In the genomic region with DNA sequence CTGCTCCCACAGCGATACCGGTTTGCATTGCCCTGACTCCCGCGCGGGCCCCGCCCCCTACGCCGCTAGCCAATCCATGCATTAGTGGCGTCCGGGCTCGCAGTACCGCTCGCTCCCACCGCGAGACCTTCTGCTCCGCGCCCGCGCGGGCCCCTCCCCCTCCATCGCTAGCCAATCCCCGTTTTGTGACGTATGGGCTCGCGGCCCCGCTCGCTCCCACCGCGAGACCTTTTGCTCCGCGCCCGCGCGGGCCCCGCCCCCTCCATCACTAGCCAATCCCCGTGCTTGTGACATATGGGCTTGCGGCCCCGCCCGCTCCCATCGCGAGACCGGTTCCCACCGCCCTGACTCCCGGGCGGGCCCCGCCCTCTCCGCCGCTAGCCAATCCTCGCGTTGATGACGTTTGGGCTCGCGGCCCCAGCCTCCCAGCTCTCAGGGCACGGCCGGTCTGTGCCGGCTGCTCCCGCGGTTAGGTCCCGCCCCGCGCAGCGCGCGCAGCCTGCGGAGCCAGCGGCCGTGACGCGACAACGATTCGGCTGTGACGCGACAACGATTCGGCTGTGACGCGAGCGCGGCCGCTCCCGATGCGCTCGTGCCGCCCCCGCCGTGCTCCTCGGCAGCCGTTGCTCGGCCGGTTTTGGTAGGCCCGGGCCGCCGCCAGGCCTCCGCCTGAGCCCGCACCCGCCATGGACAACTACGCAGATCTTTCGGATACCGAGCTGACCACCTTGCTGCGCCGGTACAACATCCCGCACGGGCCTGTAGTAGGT, we compare ENCODE assay signal across 8 cellular contexts. TPM values are rescaled to one million over a fixed set of nuclear protein-coding genes. Genes with fewer than 3 reads are reported as not detected.
A peak's percentile ranks its signal among the peaks of the same experiment; 100 is the strongest.
DNase-seq lines count a peak whose midpoint lies in the region; ATAC-seq, FAIRE-seq and TF ChIP-seq lines count a peak whose summit lies in the region.

A gene (plus strand): TSS at position 497 of the 770 bp plus-strand sequence. CDS start 190 bp downstream, at position 687.

- in situ Hi-C loops in GM13977 (cut with MboI; ENCODE audit: low pct_unique_long_range_greater_than_20kb, low sequenced_read_pairs, unreplicated experiment): no loop called here

- peak within 1 kb of the TSS; percentile 96 for H3K27ac ChIP-seq in angular gyrus (ENCODE audit: low read depth, low read length)
- peak within 1 kb of the TSS; percentile 95 for H3K27ac ChIP-seq in left ventricle myocardium inferior (replicated peaks)
- peak within 1 kb of the TSS; percentile 95 for H3K27ac ChIP-seq in psoas muscle

- peaks cover 8% of the 10 kb centered on the region for H3K4me1 Mint-ChIP-seq in T-helper 17 cell

- peak; percentile 98 for FAIRE-seq in urothelium cell line (lab: Jason Lieb, UNC)

- peak within 1 kb of the TSS; percentile 85 for H3K27ac Mint-ChIP-seq in T-helper 17 cell

- peak within 1 kb of the TSS; percentile 85 for H3K4me3 ChIP-seq in left ventricle myocardium inferior
- H3K4me3 ChIP-seq in psoas muscle: peak within 1 kb of the TSS; percentile 76

- H3K4me3 Mint-ChIP-seq in T-helper 17 cell: peak within 1 kb of the TSS; percentile 84

- H3K36me3 Mint-ChIP-seq in T-helper 17 cell (ENCODE audit: low read depth): no peaks in the 10 kb centered on the region

- TF ChIP-seq CTCF in GM13977 (IDR thresholded peaks at IDR 0.05; ENCODE audit: extremely low read depth, insufficient read depth, missing control alignments) (no peak), left ventricle myocardium inferior (IDR thresholded peaks at IDR 0.05; ENCODE audit: borderline replicate concordance) (no peak), psoas muscle (IDR thresholded peaks at IDR 0.05) (peak; percentile 9)

- no peaks in the 10 kb centered on the region for H3K36me3 ChIP-seq in left ventricle myocardium inferior
- H3K36me3 ChIP-seq in psoas muscle (ENCODE audit: insufficient read depth in 1 of 2, low read depth in 1 of 2): peaks cover 0 to 5% of the 10 kb centered on the region in 2 donors

- peak; percentile 94 for DNase-seq in GM13977 (ENCODE audit: low spot score)
- peak; percentile 94 for DNase-seq in NCI-H1694 treated with DMSO at 0.1 percent for 48 hours (lab: John Stamatoyannopoulos, UW)
- DNase-seq in T-helper 17 cell: peak; percentile 90 to 95 (median 91)
- peak; percentile 98 for DNase-seq in left ventricle myocardium inferior
- peak; percentile 98 for DNase-seq in psoas muscle
- peak; percentile 93 for DNase-seq in urothelium cell line (ENCODE audit: low spot score)

- H3K4me1 ChIP-seq in left ventricle myocardium inferior (peaks cover 28% of the 10 kb centered on the region), psoas muscle (peaks cover 3% of the 10 kb centered on the region)

- peak; percentile 74 for ATAC-seq in HG02884 (IDR thresholded peaks at IDR 0.05; ENCODE audit: unreplicated experiment)
- peak; percentile 83 for ATAC-seq in T-helper 17 cell
- ATAC-seq in psoas muscle: peak; percentile 87 to 90 (median 88)

- WGBS in psoas muscle, 3 donors: 0 to 42% (median 0%) methylated on average over 50 to 102 of the region's 103 CpGs

- intact Hi-C loops in left ventricle myocardium inferior (cut with micrococcal nuclease): no loop called here
- intact Hi-C loops in psoas muscle (cut with DNase I): no loop called here

- H3K27me3 ChIP-seq in left ventricle myocardium inferior (ENCODE audit: low read depth) (no peaks in the 10 kb centered on the region), psoas muscle (ENCODE audit: insufficient read depth in 3 of 3, low read length in 2 of 3) (no peaks in the 10 kb centered on the region)

- H3K9me3 ChIP-seq in T-helper 17 cell (ENCODE audit: control insufficient read depth, low read length, poor library complexity, severe bottlenecking): no peaks in the 10 kb centered on the region
- no peaks in the 10 kb centered on the region for H3K9me3 ChIP-seq in left ventricle myocardium inferior (replicated peaks)
- H3K9me3 ChIP-seq in psoas muscle: no peaks in the 10 kb centered on the region

- H3K27me3 Mint-ChIP-seq in T-helper 17 cell: no peaks in the 10 kb centered on the region

RNA-seq across cellular contexts. Expression of the gene that starts here (rescaled TPM):
- total RNA-seq in T-helper 17 cell (100 to 1,000 TPM; 121 to 132 TPM), left ventricle myocardium inferior (55.6 TPM), psoas muscle (10 to 100 TPM; 61.1 to 78.2 (median 66.5) TPM)
- polyA plus RNA-seq in psoas muscle: 100 to 1,000 TPM in 1 of 3 donors, 10 to 100 TPM in 2; 91.6 to 101 (median 94.9) TPM

Comparison
In these comparisons a context has a peak if more than half of its experiments do, and no peak if none do; other contexts are left out.
1. Peak in every context shown above with its lines: DNase-seq, ATAC-seq, H3K4me3 ChIP-seq and H3K27ac ChIP-seq.